In genomic region chr7:43679210-43680068, GRCh38 we compare ENCODE assay signal across 10 cellular contexts. TPM values are rescaled to one million over a fixed set of nuclear protein-coding genes. Genes with fewer than 3 reads are reported as not detected.
DNase-seq lines count a peak whose midpoint lies in the region; ATAC-seq and TF ChIP-seq lines count a peak whose summit lies in the region.
"Had no signal": no experiment of that assay in that cellular context is flagged by ENCODE, and none has a peak within 500 bp of the region (broad histone marks: within the 10 kb centered on the region; RNA-seq: fewer than 3 reads in every experiment).

No MANE protein-coding gene starts in this region.

- CTCF ChIA-PET in SK-N-SH (lab: Yijun Ruan, JAX), result interaction anchor here (0.6 to 2.4 kb wide), 5 partner anchors 11 to 160 kb away, joined by 3 to 10 read pairs (median 3); partner anchors contain the start of gene STK17A

- peak overlapping the region; percentile 1; the same call in 1 of the 2 replicates for H3K4me2 ChIP-seq in SK-N-SH

- intact Hi-C loops in cardiac septum (cut with DNase I), result no loop called here
- intact Hi-C loops in tibial artery (cut with DNase I; ENCODE audit: low total_unique reads), result no loop called here
- intact Hi-C loops in breast epithelium (cut with DNase I; ENCODE audit: low total_unique reads), result loop anchor here (2.0 kb wide), 1 partner anchor 29 kb away; no protein-coding TSS in a partner anchor

- POLR2A ChIA-PET in SK-N-SH (lab: Yijun Ruan, JAX), result no interaction called here

- no peaks in the 10 kb centered on the region for H3K36me3 ChIP-seq in cardiac muscle cell
- H3K36me3 ChIP-seq in SK-N-SH (replicated peaks in 1 of 2; ENCODE audit: control insufficient read depth in 1 of 2, insufficient read depth in 2 of 2, low read length in 1 of 2), result peaks cover 0 to 19% of the 10 kb centered on the region in 2 experiments
- H3K36me3 ChIP-seq in gastroesophageal sphincter, result no peaks in the 10 kb centered on the region
- no peaks in the 10 kb centered on the region for H3K36me3 ChIP-seq in tibial artery
- H3K36me3 ChIP-seq in breast epithelium, result no peaks in the 10 kb centered on the region

- TF ChIP-seq RAD21 in SK-N-SH (IDR thresholded peaks at IDR 0.05; ENCODE audit: low read length), result no peak

- H3K4me1 ChIP-seq in cardiac muscle cell (ENCODE audit: low read depth), result peaks cover 12% of the 10 kb centered on the region
- H3K4me1 ChIP-seq in SK-N-SH (ENCODE audit: control insufficient read depth in 1 of 2, insufficient read depth in 2 of 2, low read depth in 1 of 2, low read length in 1 of 2), result peaks cover 0 to 12% of the 10 kb centered on the region in 2 experiments
- H3K4me1 ChIP-seq in gastroesophageal sphincter, result peaks cover 0 to 34% (median 5%) of the 10 kb centered on the region in 3 donors
- peaks cover 0 to 48% (median 8%) of the 10 kb centered on the region in 4 donors for H3K4me1 ChIP-seq in tibial artery
- H3K4me1 ChIP-seq in breast epithelium, result no peaks in the 10 kb centered on the region

- H3K4me3 ChIP-seq in cardiac muscle cell, result no peak overlapping the region
- H3K4me3 ChIP-seq in SK-N-SH (ENCODE audit: low read depth in 2 of 2, low read length in 1 of 2), result no peak overlapping the region
- no peak overlapping the region for H3K4me3 ChIP-seq in gastroesophageal sphincter
- no peak overlapping the region for H3K4me3 ChIP-seq in tibial artery
- H3K4me3 ChIP-seq in breast epithelium, result no peak overlapping the region

- H3K9me3 ChIP-seq in cardiac muscle cell (ENCODE audit: low read depth) (no peaks in the 10 kb centered on the region), SK-N-SH (peaks cover 5% of the 10 kb centered on the region; the same call in 1 of the 2 replicates), gastroesophageal sphincter (no peaks in the 10 kb centered on the region), tibial artery (no peaks in the 10 kb centered on the region), breast epithelium (no peaks in the 10 kb centered on the region)

- H3K27me3 ChIP-seq in cardiac muscle cell (no peaks in the 10 kb centered on the region), SK-N-SH (ENCODE audit: insufficient read depth) (no peaks in the 10 kb centered on the region), gastroesophageal sphincter (no peaks in the 10 kb centered on the region), tibial artery (no peaks in the 10 kb centered on the region), breast epithelium (no peaks in the 10 kb centered on the region)

- TF ChIP-seq POLR2A in gastroesophageal sphincter (IDR thresholded peaks at IDR 0.05) (no peak), breast epithelium (IDR thresholded peaks at IDR 0.05) (no peak)

- no peak overlapping the region for H2AFZ ChIP-seq in SK-N-SH (ENCODE audit: low read depth)

- WGBS in SK-N-SH (ENCODE audit: low lambda C conversion rate), result 93% methylated on average over 4 of the region's 4 CpGs
- WGBS in gastroesophageal sphincter (ENCODE audit: low coverage in 1 of 2), 2 donors, result 31 to 55% methylated on average over 2 to 3 of the region's 4 CpGs

- H3K79me2 ChIP-seq in SK-N-SH (ENCODE audit: insufficient read depth), result peaks cover 98% of the 10 kb centered on the region

- ATAC-seq in gastroesophageal sphincter, result no peak
- ATAC-seq: Panc1 had no signal

- H3K27ac ChIP-seq in cardiac muscle cell (peak overlapping the region; percentile 82), SK-N-SH (ENCODE audit: low read depth in 2 of 2, low read length in 1 of 2) (peak overlapping the region; percentile 62 to 77), gastroesophageal sphincter (peak overlapping the region; percentile 27 to 71 (median 36)), tibial artery (peak overlapping the region; percentile 51 to 67), breast epithelium (no peak overlapping the region)

- no peaks in the 10 kb centered on the region for H3K9me2 ChIP-seq in SK-N-SH

- no peak for DNase-seq in cardiac muscle cell (ENCODE audit: low read depth in 1 of 2, low spot score in 1 of 2)
- DNase-seq in cardiac septum (ENCODE audit: low spot score), result no peak
- DNase-seq in SK-N-SH, result no peak
- no peak for DNase-seq in tibial artery
- no peak for DNase-seq in breast epithelium (ENCODE audit: low spot score in 2 of 2)
- no peak for DNase-seq in NCI-H524 (lab: John Stamatoyannopoulos, UW)
- no peak for DNase-seq in hippocampal formation (lab: John Stamatoyannopoulos, UW)
- DNase-seq: NCI-H2107 had no signal

- H4K20me1 ChIP-seq in SK-N-SH (ENCODE audit: insufficient read depth), result no peaks in the 10 kb centered on the region

- no peak for TF ChIP-seq CTCF in cardiac muscle cell (IDR thresholded peaks at IDR 0.05; ENCODE audit: low read depth, low read length)
- no peak for TF ChIP-seq CTCF in SK-N-SH (IDR thresholded peaks at IDR 0.05)
- no peak for TF ChIP-seq CTCF in gastroesophageal sphincter (IDR thresholded peaks at IDR 0.05)
- no peak for TF ChIP-seq CTCF in tibial artery (IDR thresholded peaks at IDR 0.05)
- no peak for TF ChIP-seq CTCF in breast epithelium (IDR thresholded peaks at IDR 0.05)

- H3F3A ChIP-seq in SK-N-SH (replicated peaks; ENCODE audit: insufficient read depth), result peaks cover 26% of the 10 kb centered on the region

- no peak overlapping the region for H3K9ac ChIP-seq in SK-N-SH

- TF ChIP-seq EP300 in SK-N-SH (IDR thresholded peaks at IDR 0.05; ENCODE audit: borderline replicate concordance in 1 of 2, low read depth in 1 of 2, low read length in 1 of 2), result no peak
- no peak for TF ChIP-seq EP300 in gastroesophageal sphincter (IDR thresholded peaks at IDR 0.05)

TF ChIP-seq in SK-N-SH, 30 proteins besides CTCF, POLR2A, EP300 and RAD21:
- TF ChIP-seq REST (IDR thresholded peaks at IDR 0.05; ENCODE audit: low read depth, low read length) (no peak), TCF12 (IDR thresholded peaks at IDR 0.05) (peak; percentile 40; the same call in 1 of the 2 replicates), MEF2A (IDR thresholded peaks at IDR 0.05; ENCODE audit: borderline replicate concordance, low read depth) (peak; percentile 63; the same call in 1 of the 2 replicates)
- TF ChIP-seq, protein P1, sequence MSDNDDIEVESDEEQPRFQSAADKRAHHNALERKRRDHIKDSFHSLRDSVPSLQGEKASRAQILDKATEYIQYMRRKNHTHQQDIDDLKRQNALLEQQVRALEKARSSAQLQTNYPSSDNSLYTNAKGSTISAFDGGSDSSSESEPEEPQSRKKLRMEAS (IDR thresholded peaks at IDR 0.05; ENCODE audit: low read depth), result no peak

RNA-seq across cellular contexts. Expression of gene COA1, which starts 49.9 kb away (rescaled TPM):
- 152 and 159 TPM in 2 replicates for total RNA-seq in cardiac muscle cell
- polyA plus RNA-seq in cardiac muscle cell, result 220 and 255 TPM in 2 replicates
- total RNA-seq in cardiac septum, result 62.4 TPM
- 42.8 and 66.3 TPM in 2 replicates for polyA plus RNA-seq in SK-N-SH (2012; rRNA removed)
- polyA plus RNA-seq in SK-N-SH (2012; cell fraction: cytosol; rRNA removed), result 56.6 and 60.1 TPM in 2 replicates
- 90.7 and 145 TPM in 2 replicates for polyA plus RNA-seq in SK-N-SH (2012; cell fraction: nucleus; rRNA removed)
- total RNA-seq in gastroesophageal sphincter, result 10 to 100 TPM; 20.6 to 48.9 (median 33.2) TPM
- total RNA-seq in breast epithelium, result 10 to 100 TPM; 39.0 to 94.3 (median 91.4) TPM

Comparison
In these comparisons a context has a peak if more than half of its experiments do, and no peak if none do; other contexts are left out.
1. H3K27ac ChIP-seq: peak in cardiac muscle cell (single experiment), SK-N-SH (2 of 2), gastroesophageal sphincter (4 of 4) and tibial artery (2 of 2); none in breast epithelium (0 of 2).